8 cellular contexts compared by ENCODE assay signal in the genomic region with DNA sequence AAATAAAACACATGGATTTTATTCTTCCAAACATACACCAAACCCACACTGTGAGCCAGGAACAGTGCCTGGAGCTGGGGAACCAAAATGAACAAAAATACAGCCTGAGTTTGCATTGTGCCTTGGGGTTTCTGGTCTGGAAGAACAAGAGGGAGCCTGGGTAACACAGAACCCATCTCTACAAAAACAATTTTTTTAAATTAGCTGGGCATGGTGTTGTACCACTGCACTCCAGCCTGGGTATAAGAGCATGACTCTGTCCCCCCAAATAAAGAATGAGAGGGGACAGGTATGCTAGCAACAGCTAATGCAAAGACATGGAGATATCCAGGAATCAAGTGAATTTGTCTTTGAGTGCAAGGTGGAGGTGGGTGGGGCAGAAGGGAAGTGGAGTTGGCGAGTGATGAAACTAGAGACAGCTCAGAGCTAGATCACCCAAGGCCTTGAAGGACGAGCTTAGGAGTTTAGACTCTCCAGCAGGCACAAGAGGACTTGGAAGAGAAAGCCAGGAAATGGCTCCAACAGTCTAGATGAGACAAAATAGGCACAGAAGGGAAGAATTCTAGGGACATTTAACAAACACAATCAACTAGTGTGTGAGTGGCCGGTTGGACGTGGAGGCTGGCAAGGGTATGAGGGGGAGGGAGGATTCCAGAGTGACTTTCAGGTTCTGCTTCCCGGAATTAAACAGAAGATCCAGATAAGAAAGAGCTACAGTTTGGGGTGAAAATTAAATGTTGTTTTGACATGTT. TPM values are rescaled to one million over a fixed set of nuclear protein-coding genes. Genes with fewer than 3 reads are reported as not detected.
DNase-seq lines count a peak whose midpoint lies in the region; ATAC-seq and TF ChIP-seq lines count a peak whose summit lies in the region.

No MANE protein-coding gene starts in this region.

- intact Hi-C loops in HCT116 (cut with micrococcal nuclease) = no loop called here
- intact Hi-C loops in activated B cell treated with CpG ODN at 0.5 μM for 24 hours (cut with micrococcal nuclease) = loop anchor here (1.0 kb wide), 1 partner anchor 12 kb away; no protein-coding TSS in a partner anchor

- ATAC-seq in HCT116 (no peak), activated B cell treated with CpG ODN at 0.5 μM for 24 hours (ENCODE audit: low read depth) (no peak), GM18870 (IDR thresholded peaks at IDR 0.05; ENCODE audit: unreplicated experiment) (no peak)
- ATAC-seq in stimulated activated naive CD8-positive, alpha-beta T cell treated with anti-CD3 and anti-CD28 coated beads, Interleukin-15, amount 100 ng/mL, for 72 hours = peak; percentile 61

- H3K36me3 ChIP-seq in HCT116 (ENCODE audit: control insufficient read depth in 1 of 2, insufficient read depth in 2 of 2, low read length in 2 of 2) = no peaks in the 10 kb centered on the region

- RAD21 ChIA-PET in HCT116 (lab: Charles Lee; ENCODE audit: low non-redundant PET in 1 of 2, low total read pairs in 2 of 2, uncharacterized antibody in 2 of 2, unreplicated experiment in 2 of 2) = no interaction called here

- no peak for TF ChIP-seq CTCF in HCT116 (IDR thresholded peaks at IDR 0.05 in 2 of 3, conservative IDR thresholded peaks at IDR 0.05 in 1 of 3; ENCODE audit: borderline replicate concordance in 1 of 3, insufficient read depth in 1 of 3, low read depth in 2 of 3, low read length in 2 of 3)
- no peak for TF ChIP-seq CTCF in activated B cell treated with CpG ODN at 0.5 μM for 24 hours (IDR thresholded peaks at IDR 0.05)

- H3K79me2 ChIP-seq in HCT116 (ENCODE audit: insufficient read depth, low read length) = no peaks in the 10 kb centered on the region

- no peaks in the 10 kb centered on the region for H3K27me3 Mint-ChIP-seq in activated B cell treated with CpG ODN at 0.5 μM for 24 hours
- no peaks in the 10 kb centered on the region for H3K27me3 Mint-ChIP-seq in stimulated activated naive CD8-positive, alpha-beta T cell treated with anti-CD3 and anti-CD28 coated beads, Interleukin-15, amount 100 ng/mL, for 72 hours

- POLR2A ChIA-PET in HCT116 (lab: Charles Lee) = no interaction called here
- POLR2A ChIA-PET in activated B cell treated with CpG ODN at 0.5 μM for 24 hours (lab: Charles Lee) = interaction anchor here (0.8 to 20.4 kb wide), 9 partner anchors 9 to 108 kb away, joined by 3 to 680 read pairs (median 6); a partner anchor contains a TSS

- H3K27ac ChIP-seq in HCT116 (ENCODE audit: low read depth, low read length) = no peak overlapping the region

- no peaks in the 10 kb centered on the region for H3K9me2 ChIP-seq in HCT116 (ENCODE audit: insufficient read depth)

- no peak for TF ChIP-seq RAD21 in HCT116 (IDR thresholded peaks at IDR 0.05; ENCODE audit: low read depth)

- no peaks in the 10 kb centered on the region for H4K20me1 ChIP-seq in HCT116 (ENCODE audit: insufficient read depth)

- peak overlapping the region; percentile 61 for H3K4me3 Mint-ChIP-seq in activated B cell treated with CpG ODN at 0.5 μM for 24 hours
- H3K4me3 Mint-ChIP-seq in stimulated activated naive CD8-positive, alpha-beta T cell treated with anti-CD3 and anti-CD28 coated beads, Interleukin-15, amount 100 ng/mL, for 72 hours = peak overlapping the region; percentile 69 to 76

- peak overlapping the region; percentile 93 for H3K27ac Mint-ChIP-seq in activated B cell treated with CpG ODN at 0.5 μM for 24 hours
- H3K27ac Mint-ChIP-seq in stimulated activated naive CD8-positive, alpha-beta T cell treated with anti-CD3 and anti-CD28 coated beads, Interleukin-15, amount 100 ng/mL, for 72 hours = peak overlapping the region; percentile 97

- H3K9ac ChIP-seq in HCT116 (ENCODE audit: low read length) = no peak overlapping the region

- DNase-seq in HCT116 (ENCODE audit: low read depth, low spot score) = no peak
- DNase-seq in activated B cell treated with CpG ODN at 0.5 μM for 24 hours = no peak
- DNase-seq in fibroblast of the conjunctiva (ENCODE audit: low read depth) = peak; percentile 51
- peak in 1 of 2 donors; percentile 32 for DNase-seq in stimulated activated naive CD8-positive, alpha-beta T cell treated with anti-CD3 and anti-CD28 coated beads, Interleukin-15, amount 100 ng/mL, for 72 hours
- DNase-seq in effector CD8-positive, alpha-beta T cell (lab: John Stamatoyannopoulos, UW) = no peak
- DNase-seq in H4 (ENCODE audit: low spot score) = no peak
- no peak for DNase-seq in midbrain (lab: John Stamatoyannopoulos, UW)

- no peak overlapping the region for H3K4me3 ChIP-seq in HCT116 (replicated peaks in 1 of 2; ENCODE audit: low read depth in 1 of 2, low read length in 2 of 2)

- no TSS peak for BruUV-seq in HCT116 (replicated peaks; lab: Mats Ljungman, UMichigan)

- peaks cover 70% of the 10 kb centered on the region for H3K36me3 Mint-ChIP-seq in activated B cell treated with CpG ODN at 0.5 μM for 24 hours (ENCODE audit: low read depth)

- TF ChIP-seq POLR2A in HCT116 (IDR thresholded peaks at IDR 0.05; ENCODE audit: borderline replicate concordance, extremely low read depth, insufficient read depth, insufficient read length) = no peak

- H3K4me1 Mint-ChIP-seq in activated B cell treated with CpG ODN at 0.5 μM for 24 hours = peaks cover 88% of the 10 kb centered on the region
- peaks cover 83% of the 10 kb centered on the region for H3K4me1 Mint-ChIP-seq in stimulated activated naive CD8-positive, alpha-beta T cell treated with anti-CD3 and anti-CD28 coated beads, Interleukin-15, amount 100 ng/mL, for 72 hours

- H3K27me3 ChIP-seq in HCT116 (ENCODE audit: insufficient read depth, low read length) = no peaks in the 10 kb centered on the region

- H3K4me1 ChIP-seq in HCT116 (ENCODE audit: control insufficient read depth in 1 of 2, insufficient read depth in 2 of 2, low read length in 2 of 2) = peaks cover 11 to 30% of the 10 kb centered on the region in 2 experiments; a peak in 3 of 4 replicates

- CTCF ChIA-PET in HCT116 (lab: Charles Lee) (no interaction called here), activated B cell treated with CpG ODN at 0.5 μM for 24 hours (lab: Charles Lee) (interaction anchor here (0.9 to 1.1 kb wide), 4 partner anchors 15 to 110 kb away, joined by 3 to 5 read pairs (median 4); no protein-coding TSS in a partner anchor)

- peak overlapping the region; percentile 2; the same call in 1 of the 2 replicates for H3K4me2 ChIP-seq in HCT116 (ENCODE audit: low read length)

- H3K9me3 Mint-ChIP-seq in activated B cell treated with CpG ODN at 0.5 μM for 24 hours = no peaks in the 10 kb centered on the region
- no peaks in the 10 kb centered on the region for H3K9me3 Mint-ChIP-seq in stimulated activated naive CD8-positive, alpha-beta T cell treated with anti-CD3 and anti-CD28 coated beads, Interleukin-15, amount 100 ng/mL, for 72 hours

- no peak overlapping the region for H2AFZ ChIP-seq in HCT116 (ENCODE audit: low read depth, low read length, poor library complexity, severe bottlenecking)

- no peaks in the 10 kb centered on the region for H3K9me3 ChIP-seq in HCT116 (ENCODE audit: control insufficient read depth in 1 of 2, insufficient read depth in 1 of 2, low read depth in 1 of 2, low read length in 2 of 2)

TF ChIP-seq in HCT116, 20 proteins besides CTCF, POLR2A, EP300 and RAD21 (continues in another document):
- TF ChIP-seq SRF (IDR thresholded peaks at IDR 0.05; ENCODE audit: low read depth) (no peak), TCF7L2 (IDR thresholded peaks at IDR 0.05; ENCODE audit: borderline replicate concordance, extremely low read depth, insufficient read depth, insufficient read length) (no peak), EZH2phosphoT487 (IDR thresholded peaks at IDR 0.05; ENCODE audit: borderline replicate concordance) (no peak), YY1 (IDR thresholded peaks at IDR 0.05; ENCODE audit: extremely low read depth, insufficient replicate concordance, low read depth, low read length) (no peak), ELF1 (IDR thresholded peaks at IDR 0.05; ENCODE audit: borderline replicate concordance, low read depth) (no peak)
- TF ChIP-seq, protein P1, sequence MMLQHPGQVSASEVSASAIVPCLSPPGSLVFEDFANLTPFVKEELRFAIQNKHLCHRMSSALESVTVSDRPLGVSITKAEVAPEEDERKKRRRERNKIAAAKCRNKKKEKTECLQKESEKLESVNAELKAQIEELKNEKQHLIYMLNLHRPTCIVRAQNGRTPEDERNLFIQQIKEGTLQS (IDR thresholded peaks at IDR 0.05) = no peak
- TF ChIP-seq, protein P2, sequence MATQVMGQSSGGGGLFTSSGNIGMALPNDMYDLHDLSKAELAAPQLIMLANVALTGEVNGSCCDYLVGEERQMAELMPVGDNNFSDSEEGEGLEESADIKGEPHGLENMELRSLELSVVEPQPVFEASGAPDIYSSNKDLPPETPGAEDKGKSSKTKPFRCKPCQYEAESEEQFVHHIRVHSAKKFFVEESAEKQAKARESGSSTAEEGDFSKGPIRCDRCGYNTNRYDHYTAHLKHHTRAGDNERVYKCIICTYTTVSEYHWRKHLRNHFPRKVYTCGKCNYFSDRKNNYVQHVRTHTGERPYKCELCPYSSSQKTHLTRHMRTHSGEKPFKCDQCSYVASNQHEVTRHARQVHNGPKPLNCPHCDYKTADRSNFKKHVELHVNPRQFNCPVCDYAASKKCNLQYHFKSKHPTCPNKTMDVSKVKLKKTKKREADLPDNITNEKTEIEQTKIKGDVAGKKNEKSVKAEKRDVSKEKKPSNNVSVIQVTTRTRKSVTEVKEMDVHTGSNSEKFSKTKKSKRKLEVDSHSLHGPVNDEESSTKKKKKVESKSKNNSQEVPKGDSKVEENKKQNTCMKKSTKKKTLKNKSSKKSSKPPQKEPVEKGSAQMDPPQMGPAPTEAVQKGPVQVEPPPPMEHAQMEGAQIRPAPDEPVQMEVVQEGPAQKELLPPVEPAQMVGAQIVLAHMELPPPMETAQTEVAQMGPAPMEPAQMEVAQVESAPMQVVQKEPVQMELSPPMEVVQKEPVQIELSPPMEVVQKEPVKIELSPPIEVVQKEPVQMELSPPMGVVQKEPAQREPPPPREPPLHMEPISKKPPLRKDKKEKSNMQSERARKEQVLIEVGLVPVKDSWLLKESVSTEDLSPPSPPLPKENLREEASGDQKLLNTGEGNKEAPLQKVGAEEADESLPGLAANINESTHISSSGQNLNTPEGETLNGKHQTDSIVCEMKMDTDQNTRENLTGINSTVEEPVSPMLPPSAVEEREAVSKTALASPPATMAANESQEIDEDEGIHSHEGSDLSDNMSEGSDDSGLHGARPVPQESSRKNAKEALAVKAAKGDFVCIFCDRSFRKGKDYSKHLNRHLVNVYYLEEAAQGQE (IDR thresholded peaks at IDR 0.05; ENCODE audit: low read depth) = no peak
- TF ChIP-seq, protein P3, sequence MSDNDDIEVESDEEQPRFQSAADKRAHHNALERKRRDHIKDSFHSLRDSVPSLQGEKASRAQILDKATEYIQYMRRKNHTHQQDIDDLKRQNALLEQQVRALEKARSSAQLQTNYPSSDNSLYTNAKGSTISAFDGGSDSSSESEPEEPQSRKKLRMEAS (IDR thresholded peaks at IDR 0.05) = no peak

RNA-seq across cellular contexts. Expression of a gene that starts 47.4 kb away (rescaled TPM):
- total RNA-seq in HCT116 (2021; ENCODE audit: unreplicated experiment) (25.0 TPM), activated B cell treated with CpG ODN at 0.5 μM for 24 hours (454 and 501 TPM in 2 replicates)
- 14.6 and 15.6 TPM in 2 replicates for polyA plus RNA-seq in HCT116 (2012)
- 19.2 and 24.7 TPM in 2 replicates for total RNA-seq in H4 (2014; rRNA removed; shearing (Covaris generic))

RNA-seq across cellular contexts. Expression of a gene that starts 58.1 kb away (rescaled TPM):
- total RNA-seq in HCT116 (2021; ENCODE audit: unreplicated experiment) (32.5 TPM), activated B cell treated with CpG ODN at 0.5 μM for 24 hours (17.7 and 19.6 TPM in 2 replicates)
- 20.8 and 21.4 TPM in 2 replicates for polyA plus RNA-seq in HCT116 (2012)
- 13.0 and 21.3 TPM in 2 replicates for total RNA-seq in H4 (2014; rRNA removed; shearing (Covaris generic))

Comparison
In these comparisons a context has a peak if more than half of its experiments do, and no peak if none do; other contexts are left out.
1. RNA of a gene that starts 47.4 kb away (total RNA-seq): 454 to 501 TPM in activated B cell treated with CpG ODN at 0.5 μM for 24 hours; 25.0 TPM in HCT116 (single experiment) and 19.2 to 24.7 TPM in H4; every median in the first group is over 10 times any median in the second.